2 cellular contexts compared by ENCODE assay signal in genomic region chr1:240611619-240612490, GRCh38.
A peak's percentile ranks its signal among the peaks of the same experiment; 100 is the strongest.
TF ChIP-seq lines count a peak whose summit lies in the region.

TSS of gene GREM2 (minus strand) at chr1:240612155. CDS start at chr1:240493475, 118,680 bp downstream.

TF ChIP-seq in IMR-90, 13 proteins besides CTCF, POLR2A, EP300 and RAD21 (continued from another document):
- no peak for TF ChIP-seq MXI1 (IDR thresholded peaks at IDR 0.05; ENCODE audit: borderline replicate concordance, low read depth, low read length)

TF ChIP-seq in liver, 16 proteins besides CTCF, POLR2A, EP300 and RAD21 (continued from another document):
- peak; percentile 53 for TF ChIP-seq REST (IDR thresholded peaks at IDR 0.05)
- no peak for TF ChIP-seq JUND (IDR thresholded peaks at IDR 0.05)
- peak; percentile 10 to 52 for TF ChIP-seq RXRA (IDR thresholded peaks at IDR 0.05)
- no peak for TF ChIP-seq HNF4A (conservative IDR thresholded peaks at IDR 0.05)
- TF ChIP-seq, protein P1, sequence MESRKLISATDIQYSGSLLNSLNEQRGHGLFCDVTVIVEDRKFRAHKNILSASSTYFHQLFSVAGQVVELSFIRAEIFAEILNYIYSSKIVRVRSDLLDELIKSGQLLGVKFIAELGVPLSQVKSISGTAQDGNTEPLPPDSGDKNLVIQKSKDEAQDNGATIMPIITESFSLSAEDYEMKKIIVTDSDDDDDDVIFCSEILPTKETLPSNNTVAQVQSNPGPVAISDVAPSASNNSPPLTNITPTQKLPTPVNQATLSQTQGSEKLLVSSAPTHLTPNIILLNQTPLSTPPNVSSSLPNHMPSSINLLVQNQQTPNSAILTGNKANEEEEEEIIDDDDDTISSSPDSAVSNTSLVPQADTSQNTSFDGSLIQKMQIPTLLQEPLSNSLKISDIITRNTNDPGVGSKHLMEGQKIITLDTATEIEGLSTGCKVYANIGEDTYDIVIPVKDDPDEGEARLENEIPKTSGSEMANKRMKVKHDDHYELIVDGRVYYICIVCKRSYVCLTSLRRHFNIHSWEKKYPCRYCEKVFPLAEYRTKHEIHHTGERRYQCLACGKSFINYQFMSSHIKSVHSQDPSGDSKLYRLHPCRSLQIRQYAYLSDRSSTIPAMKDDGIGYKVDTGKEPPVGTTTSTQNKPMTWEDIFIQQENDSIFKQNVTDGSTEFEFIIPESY (IDR thresholded peaks at IDR 0.05) = no peak
